In the genomic region with DNA sequence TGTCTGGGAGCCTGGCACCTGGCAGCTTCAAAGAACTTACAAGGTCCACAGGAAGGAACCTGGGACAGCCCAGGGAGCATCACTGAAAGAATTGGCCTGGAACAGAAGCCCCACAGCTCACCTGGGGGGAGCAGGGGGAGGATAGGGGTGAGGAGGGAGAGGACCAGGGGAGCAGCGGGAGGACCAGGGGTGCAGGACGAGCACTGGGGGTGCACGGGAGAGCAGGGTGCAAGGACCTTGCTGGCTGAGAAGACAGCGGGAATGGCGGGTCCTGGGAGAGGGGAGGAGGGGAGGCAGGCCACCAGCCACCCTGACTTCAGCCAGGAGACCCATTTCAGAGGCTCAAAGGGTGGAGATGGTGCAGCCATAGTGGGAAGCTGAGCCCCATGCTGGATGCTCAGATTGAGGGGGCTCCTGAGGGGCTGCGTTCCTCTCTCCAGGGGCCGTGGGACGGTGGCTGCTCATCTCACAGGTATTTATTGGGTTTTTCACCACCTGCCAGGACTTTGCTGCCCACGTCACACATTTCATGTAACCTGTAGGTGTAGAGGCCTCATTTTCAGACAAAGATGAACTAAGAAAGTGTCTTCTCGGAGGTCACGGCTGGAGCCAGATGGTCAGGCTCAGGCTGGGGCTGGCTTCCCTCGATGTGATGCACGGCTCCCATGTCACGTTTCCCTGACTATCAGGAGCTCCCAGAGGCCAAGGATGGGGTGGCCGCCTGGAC, we compare ENCODE assay signal across 22 cellular contexts.
"Had no signal": no experiment of that assay in that cellular context is flagged by ENCODE, and none has a peak within 500 bp of the region (broad histone marks: within the 10 kb centered on the region; RNA-seq: fewer than 3 reads in every experiment).

No MANE protein-coding gene starts in this region.

- H3K4me3 ChIP-seq: heart right ventricle, neural progenitor cell, thoracic aorta, upper lobe of left lung had no signal

- H3K4me3 Mint-ChIP-seq: activated naive CD4-positive, alpha-beta T cell treated with anti-CD3 and anti-CD28 coated beads, Interleukin-2, amount 10 ng/mL, durations not matched to agents 7 days and 5 days; mesothelial cell of epicardium; naive thymus-derived CD8-positive, alpha-beta T cell; neural progenitor cell had no signal

- ATAC-seq: naive thymus-derived CD8-positive, alpha-beta T cell; right cardiac atrium had no signal

- H3K27me3 ChIP-seq: neural progenitor cell, upper lobe of left lung had no signal

- H3K4me1 Mint-ChIP-seq: activated naive CD4-positive, alpha-beta T cell treated with anti-CD3 and anti-CD28 coated beads, Interleukin-2, amount 10 ng/mL, durations not matched to agents 7 days and 5 days; mesothelial cell of epicardium; naive thymus-derived CD8-positive, alpha-beta T cell had no signal

- H3K27ac ChIP-seq: heart right ventricle, neural progenitor cell, thoracic aorta, upper lobe of left lung had no signal

- DNase-seq: activated CD4-positive, alpha-beta T cell treated with anti-CD3 and anti-CD28 coated beads for 4 hours; activated CD4-positive, alpha-beta T cell treated with anti-CD3 and anti-CD28 coated beads, Interleukin-2, amount 50 U/mL, for 48 hours; activated CD4-positive, CD25-positive, alpha-beta regulatory T cell; activated naive CD4-positive, alpha-beta T cell treated with anti-CD3 and anti-CD28 coated beads, Interleukin-2, amount 10 ng/mL, durations not matched to agents 7 days and 5 days; activated T-cell treated with anti-CD3 and anti-CD28 coated beads, Interleukin-2, amount 50 U/mL, for 48 hours; amygdala; effector CD4-positive, alpha-beta T cell; erythroblast; foreskin fibroblast; heart right ventricle; naive thymus-derived CD8-positive, alpha-beta T cell; small intestine; stimulated activated CD4-positive, alpha-beta T cell treated with anti-CD3 and anti-CD28 coated beads, Interleukin-15, amount 100 ng/mL, for 24 hours; stimulated activated CD8-positive, alpha-beta memory T cell treated with anti-CD3 and anti-CD28 coated beads, Interleukin-4, amount 100 ng/mL, for 48 hours; stimulated activated naive CD4-positive, alpha-beta T cell; T-helper 1 cell; T1000 had no signal

- H3K36me3 ChIP-seq: heart right ventricle, neural progenitor cell, thoracic aorta, upper lobe of left lung had no signal

- H3K9me3 Mint-ChIP-seq: activated naive CD4-positive, alpha-beta T cell treated with anti-CD3 and anti-CD28 coated beads, Interleukin-2, amount 10 ng/mL, durations not matched to agents 7 days and 5 days; mesothelial cell of epicardium; neural progenitor cell had no signal

- H3K9me3 ChIP-seq: heart right ventricle, thoracic aorta, upper lobe of left lung had no signal

- H3K36me3 Mint-ChIP-seq: activated naive CD4-positive, alpha-beta T cell treated with anti-CD3 and anti-CD28 coated beads, Interleukin-2, amount 10 ng/mL, durations not matched to agents 7 days and 5 days; mesothelial cell of epicardium; naive thymus-derived CD8-positive, alpha-beta T cell; neural progenitor cell had no signal

- H3K4me1 ChIP-seq: heart right ventricle, upper lobe of left lung had no signal

- H3K27ac Mint-ChIP-seq: activated naive CD4-positive, alpha-beta T cell treated with anti-CD3 and anti-CD28 coated beads, Interleukin-2, amount 10 ng/mL, durations not matched to agents 7 days and 5 days; mesothelial cell of epicardium; naive thymus-derived CD8-positive, alpha-beta T cell; neural progenitor cell had no signal
